ENCODE assay signal across 9 cellular contexts in the genomic region with DNA sequence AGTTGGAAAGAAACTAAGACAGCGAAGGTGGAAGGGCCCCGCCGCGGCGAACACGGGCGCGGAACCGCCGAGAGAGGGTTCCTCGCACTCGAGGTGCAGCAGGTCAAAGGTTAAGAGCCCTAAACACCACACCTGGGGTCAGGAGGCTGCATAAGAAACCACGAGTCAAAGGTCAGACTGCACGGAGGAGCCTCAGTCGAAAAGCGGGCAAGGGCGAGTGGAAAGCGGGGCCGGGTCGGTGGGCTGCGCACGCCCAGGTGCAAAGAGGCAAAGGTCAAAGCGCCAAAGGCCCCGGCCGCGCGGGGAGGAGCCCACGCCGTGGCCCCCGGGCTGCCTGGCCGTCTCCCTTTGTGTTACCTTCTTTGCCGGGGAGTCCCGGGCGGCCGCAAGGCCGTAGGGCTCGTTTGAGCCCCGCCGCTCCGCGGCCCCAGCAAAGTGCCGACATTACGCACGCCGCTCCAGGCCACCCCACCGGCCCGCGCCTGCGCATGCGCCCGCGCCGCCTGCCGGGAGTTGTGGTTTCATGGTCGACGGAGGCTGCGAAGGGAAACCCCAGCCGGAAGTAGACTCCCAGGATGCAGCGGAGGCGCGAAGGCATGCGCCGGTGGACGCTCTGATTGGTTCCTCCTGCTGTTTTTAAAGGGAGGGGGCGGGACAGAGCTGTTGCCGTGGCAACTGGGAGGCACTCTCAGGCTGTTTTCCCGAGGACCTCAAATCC.
DNase-seq lines count a peak whose midpoint lies in the region; ATAC-seq, FAIRE-seq and TF ChIP-seq lines count a peak whose summit lies in the region.
"Had no signal": no experiment of that assay in that cellular context is flagged by ENCODE, and none has a peak within 500 bp of the region (broad histone marks: within the 10 kb centered on the region; RNA-seq: fewer than 3 reads in every experiment).

Gene POLRMT (minus strand): TSS at position 470 of the 718 bp plus-strand sequence. CDS start 25 bp downstream, at position 445.

- DNase-seq in AG20443 (ENCODE audit: low spot score) (peak; percentile 100), NCI-H510A (lab: John Stamatoyannopoulos, UW) (peak; percentile 87), cerebellar nuclear complex (lab: John Stamatoyannopoulos, UW) (peak; percentile 43 to 94)
- DNase-seq in activated CD4-positive, alpha-beta T cell treated with anti-CD3 and anti-CD28 coated beads for 1 hour, result peak; percentile 95
- peak; percentile 91 to 94 for DNase-seq in stimulated activated CD4-positive, alpha-beta T cell treated with anti-CD3 and anti-CD28 coated beads, Interleukin-12 subunit alpha, Interleukin-12 subunit beta, amount 100 ng/mL, for 24 hours (ENCODE audit: low read depth in 2 of 2)

- TF ChIP-seq POLR2A in GM19193 (IDR thresholded peaks at IDR 0.05; ENCODE audit: extremely low read depth, insufficient read depth, insufficient read length), result peak; percentile 76

- peak; percentile 17 for FAIRE-seq in islet of Langerhans (lab: Jason Lieb, UNC)
- FAIRE-seq: TTC549 had no signal

- ATAC-seq in HG03432 (IDR thresholded peaks at IDR 0.05; ENCODE audit: unreplicated experiment), result peak; percentile 73

Comparison
In these comparisons a context has a peak if more than half of its experiments do, and no peak if none do; other contexts are left out.
1. Peak in every context shown above with its lines: DNase-seq and ATAC-seq.